Comparison of ENCODE assay signal across 1 cellular context in the genomic region with DNA sequence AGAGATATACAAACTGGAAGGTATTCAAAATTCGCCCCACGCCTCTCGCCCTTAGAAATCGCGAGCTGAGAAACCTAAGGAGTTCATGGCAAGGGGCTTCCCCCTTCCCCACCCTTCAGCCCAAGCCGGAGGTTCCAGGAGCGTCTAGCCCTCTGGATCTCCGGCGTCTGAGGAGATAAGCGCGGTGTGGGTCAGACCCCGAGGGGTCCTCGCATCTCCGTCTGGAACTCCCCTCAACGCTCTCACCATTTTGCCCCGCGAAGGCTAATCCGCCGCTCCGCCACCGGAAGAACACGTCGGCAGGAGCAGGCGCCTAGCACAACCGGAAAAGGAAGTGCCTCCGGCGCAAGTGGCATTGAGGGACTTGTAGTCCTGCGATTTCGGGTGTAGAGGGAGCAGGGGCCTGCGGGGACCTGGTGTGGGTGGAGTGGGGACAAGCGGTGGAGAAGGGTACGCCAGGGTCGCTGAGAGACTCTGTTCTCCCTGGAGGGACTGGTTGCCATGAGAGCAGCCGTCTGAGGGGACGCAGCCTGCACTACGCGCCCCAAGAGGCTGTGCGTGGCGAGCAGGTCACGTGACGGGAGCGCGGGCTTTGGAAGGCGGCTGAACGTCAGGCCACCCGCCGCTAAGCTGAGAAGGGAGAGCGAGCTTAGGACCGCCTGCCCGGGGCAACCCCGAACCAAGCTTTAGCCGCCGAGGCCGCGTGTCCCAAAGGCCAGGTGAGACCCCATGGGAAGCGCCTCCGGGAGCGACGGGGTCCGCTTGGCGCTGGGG.
A peak's percentile ranks its signal among the peaks of the same experiment; 100 is the strongest.
TF ChIP-seq lines count a peak whose summit lies in the region.

A gene with protein sequence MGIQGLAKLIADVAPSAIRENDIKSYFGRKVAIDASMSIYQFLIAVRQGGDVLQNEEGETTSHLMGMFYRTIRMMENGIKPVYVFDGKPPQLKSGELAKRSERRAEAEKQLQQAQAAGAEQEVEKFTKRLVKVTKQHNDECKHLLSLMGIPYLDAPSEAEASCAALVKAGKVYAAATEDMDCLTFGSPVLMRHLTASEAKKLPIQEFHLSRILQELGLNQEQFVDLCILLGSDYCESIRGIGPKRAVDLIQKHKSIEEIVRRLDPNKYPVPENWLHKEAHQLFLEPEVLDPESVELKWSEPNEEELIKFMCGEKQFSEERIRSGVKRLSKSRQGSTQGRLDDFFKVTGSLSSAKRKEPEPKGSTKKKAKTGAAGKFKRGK (plus strand): TSS at position 602 of the 774 bp plus-strand sequence. CDS start 2,451 bp downstream, outside the sequence.
A gene (minus strand): TSS at position 290 of the 774 bp plus-strand sequence. CDS start 41 bp downstream, at position 249.

TF ChIP-seq in HepG2, 621 proteins besides CTCF, POLR2A, EP300 and RAD21 (continued from another document and continues in another):
- TF ChIP-seq, protein P1, sequence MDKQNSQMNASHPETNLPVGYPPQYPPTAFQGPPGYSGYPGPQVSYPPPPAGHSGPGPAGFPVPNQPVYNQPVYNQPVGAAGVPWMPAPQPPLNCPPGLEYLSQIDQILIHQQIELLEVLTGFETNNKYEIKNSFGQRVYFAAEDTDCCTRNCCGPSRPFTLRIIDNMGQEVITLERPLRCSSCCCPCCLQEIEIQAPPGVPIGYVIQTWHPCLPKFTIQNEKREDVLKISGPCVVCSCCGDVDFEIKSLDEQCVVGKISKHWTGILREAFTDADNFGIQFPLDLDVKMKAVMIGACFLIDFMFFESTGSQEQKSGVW (CRISPR knock-in tag; IDR thresholded peaks at IDR 0.05; ENCODE audit: borderline replicate concordance), result no peak
- no peak for TF ChIP-seq PTBP1 (IDR thresholded peaks at IDR 0.05; ENCODE audit: low read depth, low read length, poor library complexity, severe bottlenecking)
- TF ChIP-seq PCBP1 (IDR thresholded peaks at IDR 0.05; ENCODE audit: borderline replicate concordance, low read depth, low read length), result peak; percentile 75; the same call in 1 of the 2 replicates
- no peak for TF ChIP-seq CENPT (CRISPR knock-in tag; IDR thresholded peaks at IDR 0.05; ENCODE audit: low read depth)
- peak; percentile 32; the same call in 1 of the 2 replicates for TF ChIP-seq ZNF274 (CRISPR knock-in tag; IDR thresholded peaks at IDR 0.05)
- TF ChIP-seq, protein P2, sequence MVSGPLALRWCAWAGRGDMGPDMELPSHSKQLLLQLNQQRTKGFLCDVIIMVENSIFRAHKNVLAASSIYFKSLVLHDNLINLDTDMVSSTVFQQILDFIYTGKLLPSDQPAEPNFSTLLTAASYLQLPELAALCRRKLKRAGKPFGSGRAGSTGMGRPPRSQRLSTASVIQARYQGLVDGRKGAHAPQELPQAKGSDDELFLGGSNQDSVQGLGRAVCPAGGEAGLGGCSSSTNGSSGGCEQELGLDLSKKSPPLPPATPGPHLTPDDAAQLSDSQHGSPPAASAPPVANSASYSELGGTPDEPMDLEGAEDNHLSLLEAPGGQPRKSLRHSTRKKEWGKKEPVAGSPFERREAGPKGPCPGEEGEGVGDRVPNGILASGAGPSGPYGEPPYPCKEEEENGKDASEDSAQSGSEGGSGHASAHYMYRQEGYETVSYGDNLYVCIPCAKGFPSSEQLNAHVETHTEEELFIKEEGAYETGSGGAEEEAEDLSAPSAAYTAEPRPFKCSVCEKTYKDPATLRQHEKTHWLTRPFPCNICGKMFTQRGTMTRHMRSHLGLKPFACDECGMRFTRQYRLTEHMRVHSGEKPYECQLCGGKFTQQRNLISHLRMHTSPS (CRISPR knock-in tag; IDR thresholded peaks at IDR 0.05; ENCODE audit: low read depth), result 0 out of 2 replicates have a peak, but pooled peaks have one; percentile 15
- TF ChIP-seq ZNF605 (CRISPR knock-in tag; IDR thresholded peaks at IDR 0.05), result peak; percentile 74
- TF ChIP-seq CREB1 (IDR thresholded peaks at IDR 0.05), result peak; percentile 69; the same call in 1 of the 2 replicates
- peak; percentile 86 for TF ChIP-seq CREB1 (CRISPR knock-in tag; IDR thresholded peaks at IDR 0.05)
- TF ChIP-seq HIVEP1 (CRISPR knock-in tag; IDR thresholded peaks at IDR 0.05), result 0 out of 2 replicates have a peak, but pooled peaks have one; percentile 16
- TF ChIP-seq ARNTL (CRISPR knock-in tag; IDR thresholded peaks at IDR 0.05), result peak; percentile 13; the same call in 1 of the 2 replicates
- peak; percentile 8 for TF ChIP-seq GATAD2A (CRISPR knock-in tag; IDR thresholded peaks at IDR 0.05)
- TF ChIP-seq, protein P3, sequence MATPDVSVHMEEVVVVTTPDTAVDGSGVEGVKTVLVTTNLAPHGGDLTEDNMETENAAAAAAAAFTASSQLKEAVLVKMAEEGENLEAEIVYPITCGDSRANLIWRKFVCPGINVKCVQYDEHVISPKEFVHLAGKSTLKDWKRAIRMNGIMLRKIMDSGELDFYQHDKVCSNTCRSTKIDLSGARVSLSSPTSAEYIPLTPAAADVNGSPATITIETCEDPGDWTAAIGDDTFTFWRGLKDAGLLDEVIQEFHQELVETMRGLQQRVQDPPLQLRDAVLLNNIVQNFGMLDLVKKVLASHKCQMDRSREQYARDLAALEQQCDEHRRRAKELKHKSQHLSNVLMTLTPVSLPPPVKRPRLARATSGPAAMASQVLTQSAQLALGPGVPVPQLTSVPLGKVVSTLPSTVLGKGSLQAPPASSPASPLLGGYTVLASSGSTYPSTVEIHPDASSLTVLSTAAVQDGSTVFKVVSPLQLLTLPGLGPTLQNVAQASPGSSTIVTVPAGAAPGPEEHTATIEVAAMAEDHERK (CRISPR knock-in tag; IDR thresholded peaks at IDR 0.05; ENCODE audit: low read depth), result peak; percentile 7; the same call in 1 of the 2 replicates
- 0 out of 2 replicates have a peak, but pooled peaks have one; percentile 1 for TF ChIP-seq ZNF788 (CRISPR knock-in tag; IDR thresholded peaks at IDR 0.05; ENCODE audit: borderline replicate concordance)
- TF ChIP-seq, protein P4, sequence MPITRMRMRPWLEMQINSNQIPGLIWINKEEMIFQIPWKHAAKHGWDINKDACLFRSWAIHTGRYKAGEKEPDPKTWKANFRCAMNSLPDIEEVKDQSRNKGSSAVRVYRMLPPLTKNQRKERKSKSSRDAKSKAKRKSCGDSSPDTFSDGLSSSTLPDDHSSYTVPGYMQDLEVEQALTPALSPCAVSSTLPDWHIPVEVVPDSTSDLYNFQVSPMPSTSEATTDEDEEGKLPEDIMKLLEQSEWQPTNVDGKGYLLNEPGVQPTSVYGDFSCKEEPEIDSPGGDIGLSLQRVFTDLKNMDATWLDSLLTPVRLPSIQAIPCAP (CRISPR knock-in tag; IDR thresholded peaks at IDR 0.05; ENCODE audit: low read depth), result no peak
- TF ChIP-seq ZNF354B (CRISPR knock-in tag; IDR thresholded peaks at IDR 0.05), result peak; percentile 78; the same call in 1 of the 2 replicates
- TF ChIP-seq, protein P5, sequence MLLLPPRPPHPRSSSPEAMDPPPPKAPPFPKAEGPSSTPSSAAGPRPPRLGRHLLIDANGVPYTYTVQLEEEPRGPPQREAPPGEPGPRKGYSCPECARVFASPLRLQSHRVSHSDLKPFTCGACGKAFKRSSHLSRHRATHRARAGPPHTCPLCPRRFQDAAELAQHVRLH (CRISPR knock-in tag; IDR thresholded peaks at IDR 0.05; ENCODE audit: borderline replicate concordance, low read depth), result no peak
- TF ChIP-seq SALL2 (CRISPR knock-in tag; IDR thresholded peaks at IDR 0.05), result peak; percentile 93
- TF ChIP-seq, protein P6, sequence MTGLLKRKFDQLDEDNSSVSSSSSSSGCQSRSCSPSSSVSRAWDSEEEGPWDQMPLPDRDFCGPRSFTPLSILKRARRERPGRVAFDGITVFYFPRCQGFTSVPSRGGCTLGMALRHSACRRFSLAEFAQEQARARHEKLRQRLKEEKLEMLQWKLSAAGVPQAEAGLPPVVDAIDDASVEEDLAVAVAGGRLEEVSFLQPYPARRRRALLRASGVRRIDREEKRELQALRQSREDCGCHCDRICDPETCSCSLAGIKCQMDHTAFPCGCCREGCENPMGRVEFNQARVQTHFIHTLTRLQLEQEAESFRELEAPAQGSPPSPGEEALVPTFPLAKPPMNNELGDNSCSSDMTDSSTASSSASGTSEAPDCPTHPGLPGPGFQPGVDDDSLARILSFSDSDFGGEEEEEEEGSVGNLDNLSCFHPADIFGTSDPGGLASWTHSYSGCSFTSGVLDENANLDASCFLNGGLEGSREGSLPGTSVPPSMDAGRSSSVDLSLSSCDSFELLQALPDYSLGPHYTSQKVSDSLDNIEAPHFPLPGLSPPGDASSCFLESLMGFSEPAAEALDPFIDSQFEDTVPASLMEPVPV (CRISPR knock-in tag; IDR thresholded peaks at IDR 0.05), result peak; percentile 89; the same call in 1 of the 2 replicates
- no peak for TF ChIP-seq SP1 (IDR thresholded peaks at IDR 0.05)
- TF ChIP-seq SP1 (CRISPR knock-in tag; IDR thresholded peaks at IDR 0.05), result peak; percentile 50
- no peak for TF ChIP-seq GLI4 (CRISPR knock-in tag; IDR thresholded peaks at IDR 0.05; ENCODE audit: borderline replicate concordance)
- TF ChIP-seq, protein P7, sequence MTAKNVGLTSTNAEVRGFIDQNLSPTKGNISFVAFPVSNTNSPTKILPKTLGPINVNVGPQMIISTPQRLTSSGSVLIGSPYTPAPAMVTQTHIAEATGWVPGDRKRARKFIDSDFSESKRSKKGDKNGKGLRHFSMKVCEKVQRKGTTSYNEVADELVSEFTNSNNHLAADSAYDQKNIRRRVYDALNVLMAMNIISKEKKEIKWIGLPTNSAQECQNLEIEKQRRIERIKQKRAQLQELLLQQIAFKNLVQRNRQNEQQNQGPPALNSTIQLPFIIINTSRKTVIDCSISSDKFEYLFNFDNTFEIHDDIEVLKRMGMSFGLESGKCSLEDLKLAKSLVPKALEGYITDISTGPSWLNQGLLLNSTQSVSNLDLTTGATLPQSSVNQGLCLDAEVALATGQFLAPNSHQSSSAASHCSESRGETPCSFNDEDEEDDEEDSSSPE (CRISPR knock-in tag; IDR thresholded peaks at IDR 0.05), result peak; percentile 99
- TF ChIP-seq, protein P8, sequence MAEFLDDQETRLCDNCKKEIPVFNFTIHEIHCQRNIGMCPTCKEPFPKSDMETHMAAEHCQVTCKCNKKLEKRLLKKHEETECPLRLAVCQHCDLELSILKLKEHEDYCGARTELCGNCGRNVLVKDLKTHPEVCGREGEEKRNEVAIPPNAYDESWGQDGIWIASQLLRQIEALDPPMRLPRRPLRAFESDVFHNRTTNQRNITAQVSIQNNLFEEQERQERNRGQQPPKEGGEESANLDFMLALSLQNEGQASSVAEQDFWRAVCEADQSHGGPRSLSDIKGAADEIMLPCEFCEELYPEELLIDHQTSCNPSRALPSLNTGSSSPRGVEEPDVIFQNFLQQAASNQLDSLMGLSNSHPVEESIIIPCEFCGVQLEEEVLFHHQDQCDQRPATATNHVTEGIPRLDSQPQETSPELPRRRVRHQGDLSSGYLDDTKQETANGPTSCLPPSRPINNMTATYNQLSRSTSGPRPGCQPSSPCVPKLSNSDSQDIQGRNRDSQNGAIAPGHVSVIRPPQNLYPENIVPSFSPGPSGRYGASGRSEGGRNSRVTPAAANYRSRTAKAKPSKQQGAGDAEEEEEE (CRISPR knock-in tag; IDR thresholded peaks at IDR 0.05; ENCODE audit: borderline replicate concordance), result peak; percentile 66; the same call in 1 of the 2 replicates
- TF ChIP-seq, protein P9, sequence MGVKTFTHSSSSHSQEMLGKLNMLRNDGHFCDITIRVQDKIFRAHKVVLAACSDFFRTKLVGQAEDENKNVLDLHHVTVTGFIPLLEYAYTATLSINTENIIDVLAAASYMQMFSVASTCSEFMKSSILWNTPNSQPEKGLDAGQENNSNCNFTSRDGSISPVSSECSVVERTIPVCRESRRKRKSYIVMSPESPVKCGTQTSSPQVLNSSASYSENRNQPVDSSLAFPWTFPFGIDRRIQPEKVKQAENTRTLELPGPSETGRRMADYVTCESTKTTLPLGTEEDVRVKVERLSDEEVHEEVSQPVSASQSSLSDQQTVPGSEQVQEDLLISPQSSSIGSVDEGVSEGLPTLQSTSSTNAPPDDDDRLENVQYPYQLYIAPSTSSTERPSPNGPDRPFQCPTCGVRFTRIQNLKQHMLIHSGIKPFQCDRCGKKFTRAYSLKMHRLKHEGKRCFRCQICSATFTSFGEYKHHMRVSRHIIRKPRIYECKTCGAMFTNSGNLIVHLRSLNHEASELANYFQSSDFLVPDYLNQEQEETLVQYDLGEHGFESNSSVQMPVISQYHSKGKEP (CRISPR knock-in tag; IDR thresholded peaks at IDR 0.05), result no peak
- TF ChIP-seq, protein P10, sequence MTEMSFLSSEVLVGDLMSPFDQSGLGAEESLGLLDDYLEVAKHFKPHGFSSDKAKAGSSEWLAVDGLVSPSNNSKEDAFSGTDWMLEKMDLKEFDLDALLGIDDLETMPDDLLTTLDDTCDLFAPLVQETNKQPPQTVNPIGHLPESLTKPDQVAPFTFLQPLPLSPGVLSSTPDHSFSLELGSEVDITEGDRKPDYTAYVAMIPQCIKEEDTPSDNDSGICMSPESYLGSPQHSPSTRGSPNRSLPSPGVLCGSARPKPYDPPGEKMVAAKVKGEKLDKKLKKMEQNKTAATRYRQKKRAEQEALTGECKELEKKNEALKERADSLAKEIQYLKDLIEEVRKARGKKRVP (CRISPR knock-in tag; IDR thresholded peaks at IDR 0.05), result no peak
- peak; percentile 76; the same call in 1 of the 2 replicates for TF ChIP-seq MYC (CRISPR knock-in tag; IDR thresholded peaks at IDR 0.05; ENCODE audit: borderline replicate concordance)
- TF ChIP-seq ZNF546 (CRISPR knock-in tag; conservative IDR thresholded peaks at IDR 0.05), result peak; percentile 46; the same call in 1 of the 2 replicates
